11 cellular contexts compared by ENCODE assay signal in the genomic region with DNA sequence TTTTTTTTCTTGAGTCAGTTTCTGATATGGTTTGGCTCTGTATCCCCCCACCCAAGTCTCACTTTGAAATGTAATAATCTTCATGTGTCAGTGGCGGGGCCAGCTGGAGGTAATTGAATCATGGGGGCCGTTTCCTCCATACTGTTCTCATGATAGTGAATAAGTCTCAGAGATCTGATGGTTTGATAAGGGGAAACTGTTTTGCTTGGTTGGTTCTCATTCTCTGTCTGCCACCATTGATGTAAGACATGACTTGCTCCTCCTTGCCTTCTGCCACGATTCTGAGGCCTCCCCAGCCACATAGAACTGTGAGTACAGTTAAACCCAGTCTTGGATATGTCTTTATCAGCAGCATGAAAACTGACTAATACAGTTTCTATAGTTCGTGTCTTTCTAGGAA. TPM values are rescaled to one million over a fixed set of nuclear protein-coding genes. Genes with fewer than 3 reads are reported as not detected.
A peak's percentile ranks its signal among the peaks of the same experiment; 100 is the strongest.
DNase-seq lines count a peak whose midpoint lies in the region; ATAC-seq and TF ChIP-seq lines count a peak whose summit lies in the region.
"Had no signal": no experiment of that assay in that cellular context is flagged by ENCODE, and none has a peak within 500 bp of the region (broad histone marks: within the 10 kb centered on the region; RNA-seq: fewer than 3 reads in every experiment).

No MANE protein-coding gene starts in this region.

- H3K9me2 ChIP-seq in GM23248 (ENCODE audit: insufficient read depth), result no peaks in the 10 kb centered on the region

- in situ Hi-C loops in GM23248 (cut with MboI), result no loop called here

- CTCF ChIA-PET in activated CD8-positive, alpha-beta memory T cell treated with anti-CD3 and anti-CD28 coated beads, Interleukin-2, amount 10 ng/mL, durations not matched to agents 7 days and 5 days (lab: Charles Lee), result interaction anchor here (0.7 to 2.2 kb wide), 4 partner anchors 11 to 40 kb away, joined by 3 to 6 read pairs (median 4); no protein-coding TSS in a partner anchor

- peaks cover 100% of the 10 kb centered on the region for H3K79me2 ChIP-seq in GM23248 (ENCODE audit: insufficient read depth)

- H4K20me1 ChIP-seq in GM23248 (ENCODE audit: insufficient read depth), result peaks cover 19% of the 10 kb centered on the region; the same call in 1 of the 2 replicates

- H3K4me3 ChIP-seq in colonic mucosa (no peak overlapping the region), GM23248 (no peak overlapping the region)
- H3K4me3 ChIP-seq: right lobe of liver had no signal

- H3K36me3 ChIP-seq in colonic mucosa (no peaks in the 10 kb centered on the region), GM23248 (ENCODE audit: low read depth) (no peaks in the 10 kb centered on the region)
- H3K36me3 ChIP-seq: right lobe of liver had no signal

- DNase-seq in activated effector memory CD4-positive, alpha-beta T cell treated with anti-CD3 and anti-CD28 coated beads, Interleukin-2, amount 50 U/mL, for 16 hours, result peak; percentile 87
- no peak for DNase-seq in activated effector memory CD4-positive, alpha-beta T cell treated with Interleukin-2 at 50 U/mL for 16 hours
- DNase-seq in activated CD8-positive, alpha-beta memory T cell treated with anti-CD3 and anti-CD28 coated beads, Interleukin-2, amount 10 ng/mL, durations not matched to agents 7 days and 5 days, result peak; percentile 74
- DNase-seq in memory B cell (ENCODE audit: low spot score in 2 of 2), result no peak
- peak; percentile 62 to 82 for DNase-seq in stimulated activated naive CD8-positive, alpha-beta T cell treated with anti-CD3 and anti-CD28 coated beads, Interleukin-15, amount 100 ng/mL, for 72 hours
- DNase-seq in colonic mucosa, result no peak
- no peak for DNase-seq in GM23248
- DNase-seq in CD14-positive monocyte (ENCODE audit: low spot score), result no peak
- DNase-seq: ACHN, NCI-H69, right lobe of liver had no signal

- peaks cover 18% of the 10 kb centered on the region for H3K36me3 Mint-ChIP-seq in activated CD8-positive, alpha-beta memory T cell treated with anti-CD3 and anti-CD28 coated beads, Interleukin-2, amount 10 ng/mL, durations not matched to agents 7 days and 5 days
- H3K36me3 Mint-ChIP-seq in memory B cell, result peaks cover 6% of the 10 kb centered on the region
- peaks cover 5 to 10% of the 10 kb centered on the region in 2 donors for H3K36me3 Mint-ChIP-seq in CD14-positive monocyte

- H3K27ac Mint-ChIP-seq in activated CD8-positive, alpha-beta memory T cell treated with anti-CD3 and anti-CD28 coated beads, Interleukin-2, amount 10 ng/mL, durations not matched to agents 7 days and 5 days, result peak overlapping the region; percentile 73
- H3K27ac Mint-ChIP-seq in memory B cell (peak overlapping the region; percentile 84), CD14-positive monocyte (peak overlapping the region in 3 of 7 donors; percentile 7 to 43 (median 20))
- H3K27ac Mint-ChIP-seq in stimulated activated naive CD8-positive, alpha-beta T cell treated with anti-CD3 and anti-CD28 coated beads, Interleukin-15, amount 100 ng/mL, for 72 hours, result peak overlapping the region; percentile 92 to 98

- ATAC-seq in activated CD8-positive, alpha-beta memory T cell treated with anti-CD3 and anti-CD28 coated beads, Interleukin-2, amount 10 ng/mL, durations not matched to agents 7 days and 5 days, result peak; percentile 82
- peak; percentile 90 for ATAC-seq in memory B cell (ENCODE audit: low read depth)
- peak; percentile 97 for ATAC-seq in stimulated activated naive CD8-positive, alpha-beta T cell treated with anti-CD3 and anti-CD28 coated beads, Interleukin-15, amount 100 ng/mL, for 72 hours
- ATAC-seq: right lobe of liver had no signal

- H3F3A ChIP-seq in GM23248 (ENCODE audit: insufficient read depth), result peaks cover 30% of the 10 kb centered on the region

- TF ChIP-seq CTCF in colonic mucosa (IDR thresholded peaks at IDR 0.05) (no peak), CD14-positive monocyte (IDR thresholded peaks at IDR 0.05) (no peak)

- H3K27ac ChIP-seq in colonic mucosa (no peak overlapping the region), GM23248 (no peak overlapping the region)
- H3K27ac ChIP-seq: right lobe of liver had no signal

- 73 to 75% methylated on average over 4 of the region's 4 CpGs for WGBS in GM23248 (ENCODE audit: low coverage in 1 of 2, low lambda C conversion rate in 2 of 2, missing lambda C conversion rate in 2 of 2), 2 experiments

- H3K9ac ChIP-seq in colonic mucosa (ENCODE audit: low read depth in 2 of 2, low read length in 2 of 2) (no peak overlapping the region), GM23248 (no peak overlapping the region)

- H3K9me3 ChIP-seq in colonic mucosa (no peaks in the 10 kb centered on the region), GM23248 (ENCODE audit: low read depth) (no peaks in the 10 kb centered on the region)
- H3K9me3 ChIP-seq: right lobe of liver had no signal

- H3K27me3 ChIP-seq in colonic mucosa, result no peaks in the 10 kb centered on the region
- H3K27me3 ChIP-seq in GM23248 (replicated peaks; ENCODE audit: insufficient read depth), result no peaks in the 10 kb centered on the region
- H3K27me3 ChIP-seq: right lobe of liver had no signal

- no peak overlapping the region for H3K4me2 ChIP-seq in GM23248 (ENCODE audit: unreplicated experiment)

- H3K4me1 Mint-ChIP-seq in activated CD8-positive, alpha-beta memory T cell treated with anti-CD3 and anti-CD28 coated beads, Interleukin-2, amount 10 ng/mL, durations not matched to agents 7 days and 5 days, result peaks cover 57% of the 10 kb centered on the region
- H3K4me1 Mint-ChIP-seq in memory B cell (peaks cover 43% of the 10 kb centered on the region), CD14-positive monocyte (peaks cover 65% of the 10 kb centered on the region)
- peaks cover 86% of the 10 kb centered on the region for H3K4me1 Mint-ChIP-seq in stimulated activated naive CD8-positive, alpha-beta T cell treated with anti-CD3 and anti-CD28 coated beads, Interleukin-15, amount 100 ng/mL, for 72 hours

- peak overlapping the region; percentile 19 for H3K4me3 Mint-ChIP-seq in activated CD8-positive, alpha-beta memory T cell treated with anti-CD3 and anti-CD28 coated beads, Interleukin-2, amount 10 ng/mL, durations not matched to agents 7 days and 5 days
- peak overlapping the region; percentile 49 for H3K4me3 Mint-ChIP-seq in memory B cell
- peak overlapping the region; percentile 62 to 71 for H3K4me3 Mint-ChIP-seq in stimulated activated naive CD8-positive, alpha-beta T cell treated with anti-CD3 and anti-CD28 coated beads, Interleukin-15, amount 100 ng/mL, for 72 hours
- no peak overlapping the region for H3K4me3 Mint-ChIP-seq in CD14-positive monocyte

- no peaks in the 10 kb centered on the region for H3K9me3 Mint-ChIP-seq in activated CD8-positive, alpha-beta memory T cell treated with anti-CD3 and anti-CD28 coated beads, Interleukin-2, amount 10 ng/mL, durations not matched to agents 7 days and 5 days (ENCODE audit: low read depth)
- H3K9me3 Mint-ChIP-seq in memory B cell (no peaks in the 10 kb centered on the region), CD14-positive monocyte (peaks cover 0 to 3% (median 0%) of the 10 kb centered on the region in 7 donors)
- no peaks in the 10 kb centered on the region for H3K9me3 Mint-ChIP-seq in stimulated activated naive CD8-positive, alpha-beta T cell treated with anti-CD3 and anti-CD28 coated beads, Interleukin-15, amount 100 ng/mL, for 72 hours

- intact Hi-C loops in colonic mucosa (cut with DNase I), result no loop called here
- intact Hi-C loops in CD14-positive monocyte (cut with micrococcal nuclease), result no loop called here

- H3K4me1 ChIP-seq in colonic mucosa (no peaks in the 10 kb centered on the region), GM23248 (ENCODE audit: insufficient read depth) (peaks cover 32% of the 10 kb centered on the region)

- no peaks in the 10 kb centered on the region for H3K27me3 Mint-ChIP-seq in activated CD8-positive, alpha-beta memory T cell treated with anti-CD3 and anti-CD28 coated beads, Interleukin-2, amount 10 ng/mL, durations not matched to agents 7 days and 5 days
- H3K27me3 Mint-ChIP-seq in memory B cell (no peaks in the 10 kb centered on the region), CD14-positive monocyte (ENCODE audit: low read depth in 3 of 3) (peaks cover 0 to 1% (median 0%) of the 10 kb centered on the region in 3 donors)
- H3K27me3 Mint-ChIP-seq in stimulated activated naive CD8-positive, alpha-beta T cell treated with anti-CD3 and anti-CD28 coated beads, Interleukin-15, amount 100 ng/mL, for 72 hours, result no peaks in the 10 kb centered on the region

- H2AFZ ChIP-seq in GM23248, result no peak overlapping the region

RNA-seq across cellular contexts. Expression of a gene that starts 42.9 kb away (rescaled TPM):
- total RNA-seq in activated CD8-positive, alpha-beta memory T cell treated with anti-CD3 and anti-CD28 coated beads, Interleukin-2, amount 10 ng/mL, durations not matched to agents 7 days and 5 days, result 100 to 1,000 TPM; 199 to 211 TPM
- 10 to 100 TPM; 81.8 to 85.8 TPM for total RNA-seq in colonic mucosa
- 41.5 and 55.6 TPM in 2 replicates for total RNA-seq in GM23248 (2014; rRNA removed; shearing (Covaris generic))
- polyA plus RNA-seq in GM23248 (2016; fragmentation: Nextera tagmentation; extraction: Ambion mirVana) (47.2 and 51.6 TPM in 2 replicates), CD14-positive monocyte (10 to 100 TPM in 1 of 2 donors, 1 to 10 TPM in 1; 8.7 to 20.9 TPM)

Comparison
In these comparisons a context has a peak if more than half of its experiments do, and no peak if none do; other contexts are left out.
1. DNase-seq: peak in activated effector memory CD4-positive, alpha-beta T cell treated with anti-CD3 and anti-CD28 coated beads, Interleukin-2, amount 50 U/mL, for 16 hours (single experiment), activated CD8-positive, alpha-beta memory T cell treated with anti-CD3 and anti-CD28 coated beads, Interleukin-2, amount 10 ng/mL, durations not matched to agents 7 days and 5 days (single experiment) and stimulated activated naive CD8-positive, alpha-beta T cell treated with anti-CD3 and anti-CD28 coated beads, Interleukin-15, amount 100 ng/mL, for 72 hours (2 of 2); none in activated effector memory CD4-positive, alpha-beta T cell treated with Interleukin-2 at 50 U/mL for 16 hours (single experiment), memory B cell (0 of 2), colonic mucosa (single experiment), GM23248 (single experiment) and CD14-positive monocyte (single experiment).
2. H3K4me3 Mint-ChIP-seq: peak in activated CD8-positive, alpha-beta memory T cell treated with anti-CD3 and anti-CD28 coated beads, Interleukin-2, amount 10 ng/mL, durations not matched to agents 7 days and 5 days (single experiment), memory B cell (single experiment) and stimulated activated naive CD8-positive, alpha-beta T cell treated with anti-CD3 and anti-CD28 coated beads, Interleukin-15, amount 100 ng/mL, for 72 hours (2 of 2); none in CD14-positive monocyte (0 of 2).
3. Peak in every context shown above with its lines, with median percentiles within 50 percentile points of each other: ATAC-seq.